In the genomic region with DNA sequence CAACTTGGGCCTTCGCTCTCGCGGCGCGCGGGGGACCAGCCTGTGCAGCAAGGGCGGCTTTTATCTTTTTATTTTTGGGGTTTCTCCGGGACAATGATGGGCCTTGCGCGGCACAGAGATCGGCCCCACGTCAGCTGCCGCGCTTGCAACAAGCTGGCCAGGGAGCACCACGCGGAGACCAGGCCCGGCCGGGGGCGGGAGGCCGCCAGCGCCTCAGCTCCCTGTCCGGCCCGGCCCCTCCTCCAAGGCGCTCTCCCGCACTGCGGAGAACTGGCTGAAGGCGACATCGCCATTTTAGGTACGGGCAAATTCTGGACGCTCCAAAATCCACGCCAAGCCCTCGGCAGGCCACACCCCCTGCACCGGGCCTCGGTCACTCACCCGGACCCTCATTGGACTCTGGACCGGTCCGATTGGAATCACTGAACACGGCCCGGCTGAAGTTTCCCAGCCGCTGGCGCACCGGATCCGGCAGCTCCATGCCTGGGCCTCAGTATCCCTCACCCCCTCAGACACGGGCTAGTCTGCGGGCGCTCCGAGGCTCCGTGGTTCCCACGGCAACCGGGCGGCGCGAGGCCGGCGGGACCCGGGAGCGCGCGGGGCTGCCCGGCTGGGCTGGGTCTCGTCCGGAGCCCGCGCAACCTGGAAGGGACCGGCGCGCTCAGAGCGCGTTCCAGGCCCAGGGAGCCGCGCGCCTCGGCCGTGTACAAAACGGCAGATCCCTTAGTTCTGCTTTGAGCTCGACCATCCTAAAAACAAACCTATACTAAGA, we compare ENCODE assay signal across 8 cellular contexts. TPM values are rescaled to one million over a fixed set of nuclear protein-coding genes. Genes with fewer than 3 reads are reported as not detected.
DNase-seq lines count a peak whose midpoint lies in the region; ATAC-seq and TF ChIP-seq lines count a peak whose summit lies in the region.

Gene TMEM17, minus strand, starts transcription at position 547 of the 772 bp plus-strand sequence. Its CDS starts 66 bp downstream, at position 481.

- TF ChIP-seq POLR2A in esophagus squamous epithelium (IDR thresholded peaks at IDR 0.05): peak in 2 of 4 donors; percentile 15 to 46

- H3K36me3 ChIP-seq in Caco-2 (ENCODE audit: control insufficient read depth, insufficient read depth, low read length): no peaks in the 10 kb centered on the region; the same call in 1 of the 2 replicates
- peaks cover 0 to 11% (median 0%) of the 10 kb centered on the region in 3 donors for H3K36me3 ChIP-seq in esophagus squamous epithelium

- H3K4me1 ChIP-seq in Caco-2 (no peaks in the 10 kb centered on the region), esophagus squamous epithelium (peaks cover 0 to 31% (median 8%) of the 10 kb centered on the region in 3 donors)

- H3K9me3 ChIP-seq in Caco-2 (no peaks in the 10 kb centered on the region), esophagus squamous epithelium (no peaks in the 10 kb centered on the region)

- CTCF ChIA-PET in Caco-2 (lab: Charles Lee): interaction anchor here (0.5 to 1.4 kb wide), 3 partner anchors 26 to 136 kb away, joined by 3 to 4 read pairs (median 4); no protein-coding TSS in a partner anchor
- CTCF ChIA-PET in activated CD8-positive, alpha-beta T cell treated with anti-CD3 and anti-CD28 coated beads, Interleukin-2, amount 10 ng/mL, durations not matched to agents 7 days and 5 days (lab: Charles Lee): interaction anchor here (1.0 kb wide), 1 partner anchor 270 kb away, joined by 4 read pairs; no protein-coding TSS in a partner anchor

- ATAC-seq in GM19351 (IDR thresholded peaks at IDR 0.05; ENCODE audit: unreplicated experiment) (peak; percentile 81), HG03439 (IDR thresholded peaks at IDR 0.05; ENCODE audit: unreplicated experiment) (peak; percentile 70)
- ATAC-seq in activated CD8-positive, alpha-beta T cell treated with anti-CD3 and anti-CD28 coated beads, Interleukin-2, amount 10 ng/mL, durations not matched to agents 7 days and 5 days: peak; percentile 84

- H3K36me3 Mint-ChIP-seq in Caco-2 (ENCODE audit: insufficient read depth, unreplicated experiment): peaks cover 8% of the 10 kb centered on the region
- no peaks in the 10 kb centered on the region for H3K36me3 Mint-ChIP-seq in activated CD8-positive, alpha-beta T cell treated with anti-CD3 and anti-CD28 coated beads, Interleukin-2, amount 10 ng/mL, durations not matched to agents 7 days and 5 days (ENCODE audit: low read depth)

- H3K4me3 ChIP-seq in Caco-2 (ENCODE audit: low read depth, low read length) (peak within 1 kb of the TSS; percentile 51), esophagus squamous epithelium (peak within 1 kb of the TSS; percentile 48 to 92 (median 69))

- H3K27ac Mint-ChIP-seq in Caco-2 (ENCODE audit: unreplicated experiment): peak within 1 kb of the TSS; percentile 87
- H3K27ac Mint-ChIP-seq in activated CD8-positive, alpha-beta T cell treated with anti-CD3 and anti-CD28 coated beads, Interleukin-2, amount 10 ng/mL, durations not matched to agents 7 days and 5 days: no peak within 1 kb of the TSS

- intact Hi-C loops in Caco-2 (cut with micrococcal nuclease; ENCODE audit: unreplicated experiment) (loop anchor here (1.0 to 5.0 kb wide), 7 partner anchors 19 to 199 kb away; partner anchors contain the start of gene EHBP1), esophagus squamous epithelium (cut with DNase I) (no loop called here)

- H3K27me3 Mint-ChIP-seq in Caco-2 (ENCODE audit: insufficient read depth, unreplicated experiment): no peaks in the 10 kb centered on the region
- H3K27me3 Mint-ChIP-seq in activated CD8-positive, alpha-beta T cell treated with anti-CD3 and anti-CD28 coated beads, Interleukin-2, amount 10 ng/mL, durations not matched to agents 7 days and 5 days (ENCODE audit: low read depth): peaks cover 25% of the 10 kb centered on the region

- DNase-seq in Caco-2: peak; percentile 95 to 98
- DNase-seq in NCI-H460 (ENCODE audit: extremely low read depth, low read depth): peak; percentile 85
- DNase-seq in activated CD8-positive, alpha-beta T cell treated with anti-CD3 and anti-CD28 coated beads, Interleukin-2, amount 10 ng/mL, durations not matched to agents 7 days and 5 days: peak; percentile 40
- peak; percentile 16 for DNase-seq in esophagus squamous epithelium (lab: John Stamatoyannopoulos, UW)
- DNase-seq in mucosa of gallbladder (ENCODE audit: low spot score): peak; percentile 93
- peak; percentile 86 for DNase-seq in stromal cell of bone marrow (ENCODE audit: low read depth)

- H3K9me3 Mint-ChIP-seq in Caco-2 (ENCODE audit: unreplicated experiment): no peaks in the 10 kb centered on the region
- H3K9me3 Mint-ChIP-seq in activated CD8-positive, alpha-beta T cell treated with anti-CD3 and anti-CD28 coated beads, Interleukin-2, amount 10 ng/mL, durations not matched to agents 7 days and 5 days (ENCODE audit: insufficient read depth): no peaks in the 10 kb centered on the region

- no peak for TF ChIP-seq CTCF in Caco-2 (IDR thresholded peaks at IDR 0.05; ENCODE audit: insufficient read depth in 1 of 2, low read depth in 1 of 2, low read length in 1 of 2, severe bottlenecking in 1 of 2, unreplicated experiment in 1 of 2)
- peak in 1 of 6 experiments; percentile 7 for TF ChIP-seq CTCF in esophagus squamous epithelium (IDR thresholded peaks at IDR 0.05)

- no TSS peak for BruUV-seq in Caco-2 (replicated peaks; lab: Mats Ljungman, UMichigan)

- H3K4me1 Mint-ChIP-seq in Caco-2 (ENCODE audit: low read depth, unreplicated experiment): peaks cover 15% of the 10 kb centered on the region
- peaks cover 8% of the 10 kb centered on the region for H3K4me1 Mint-ChIP-seq in activated CD8-positive, alpha-beta T cell treated with anti-CD3 and anti-CD28 coated beads, Interleukin-2, amount 10 ng/mL, durations not matched to agents 7 days and 5 days (ENCODE audit: low read depth)

- H3K27me3 ChIP-seq in Caco-2 (replicated peaks; ENCODE audit: control insufficient read depth, insufficient read depth, low read length) (no peaks in the 10 kb centered on the region), esophagus squamous epithelium (no peaks in the 10 kb centered on the region)

- H3K27ac ChIP-seq in esophagus squamous epithelium: peak within 1 kb of the TSS; percentile 90 to 94 (median 92)

- peak within 1 kb of the TSS; percentile 83 for H3K4me3 Mint-ChIP-seq in Caco-2 (ENCODE audit: unreplicated experiment)
- peak within 1 kb of the TSS; percentile 76 for H3K4me3 Mint-ChIP-seq in activated CD8-positive, alpha-beta T cell treated with anti-CD3 and anti-CD28 coated beads, Interleukin-2, amount 10 ng/mL, durations not matched to agents 7 days and 5 days

- POLR2A ChIA-PET in Caco-2 (lab: Charles Lee): interaction anchor here (0.9 to 1.7 kb wide), 5 partner anchors 10 to 199 kb away, joined by 3 to 17 read pairs (median 9); partner anchors contain the start of gene EHBP1
- POLR2A ChIA-PET in activated CD8-positive, alpha-beta T cell treated with anti-CD3 and anti-CD28 coated beads, Interleukin-2, amount 10 ng/mL, durations not matched to agents 7 days and 5 days (lab: Charles Lee): no interaction called here

- 4 to 10% methylated on average over 2 to 5 of the region's 76 CpGs for WGBS in esophagus squamous epithelium, 2 donors

RNA-seq across cellular contexts. Expression of gene TMEM17, which starts in this region (rescaled TPM):
- total RNA-seq in Caco-2 (2022) (2.6 and 3.3 TPM in 2 replicates), esophagus squamous epithelium (1 to 10 TPM; 1.7 to 3.4 (median 2.7) TPM), mucosa of gallbladder (3.3 TPM)
- 3.0 and 5.4 TPM in 2 replicates for total RNA-seq in NCI-H460 (2014; rRNA removed; shearing (Covaris generic))
- polyA plus RNA-seq in NCI-H460 (2014; cell fraction: nucleus; rRNA removed): 5.7 and 6.4 TPM in 2 replicates
- total RNA-seq in activated CD8-positive, alpha-beta T cell treated with anti-CD3 and anti-CD28 coated beads, Interleukin-2, amount 10 ng/mL, durations not matched to agents 7 days and 5 days: not detected

Comparison
In these comparisons a context has a peak if more than half of its experiments do, and no peak if none do; other contexts are left out.
1. Peak in every context shown above with its lines: DNase-seq, ATAC-seq, H3K4me3 ChIP-seq and H3K27ac ChIP-seq.
2. Peak in DNase-seq and ATAC-seq in activated CD8-positive, alpha-beta T cell treated with anti-CD3 and anti-CD28 coated beads, Interleukin-2, amount 10 ng/mL, durations not matched to agents 7 days and 5 days; RNA of the gene not detected or under 1 TPM.
3. DNase-seq: peak in every context shown above with its lines; median percentile 96 in Caco-2; 93 in mucosa of gallbladder; 86 in stromal cell of bone marrow; 85 in NCI-H460; 40 in activated CD8-positive, alpha-beta T cell treated with anti-CD3 and anti-CD28 coated beads, Interleukin-2, amount 10 ng/mL, durations not matched to agents 7 days and 5 days; 16 in esophagus squamous epithelium.